Comparison of ENCODE assay signal across 2 cellular contexts in the genomic region with DNA sequence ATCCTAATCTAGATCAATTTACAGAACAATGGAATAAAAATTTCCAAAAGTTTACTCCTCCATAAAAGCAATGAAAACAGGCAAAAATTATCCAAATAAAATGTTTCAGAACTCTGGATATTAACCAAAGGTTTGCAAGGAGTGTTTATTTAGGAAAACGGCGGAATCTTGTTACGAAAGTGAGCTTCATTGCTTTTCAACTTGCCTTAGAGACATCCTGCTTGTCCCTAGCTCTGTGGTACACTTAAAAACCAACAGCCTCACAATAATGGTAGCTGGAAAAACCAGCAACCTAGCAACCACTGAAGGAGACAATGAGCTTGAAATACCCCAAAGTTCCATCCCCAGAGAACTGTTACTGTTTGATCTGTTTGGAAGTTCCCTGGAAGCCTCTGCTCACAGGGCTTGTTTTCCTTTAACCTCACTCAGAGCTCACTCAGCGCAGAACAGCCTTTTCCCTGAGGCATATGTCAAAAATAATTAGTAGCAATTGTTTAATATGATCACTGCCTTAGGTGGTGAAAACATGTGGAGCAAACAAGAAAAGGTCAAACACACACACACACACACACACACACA.
TF ChIP-seq lines count a peak whose summit lies in the region.

No MANE protein-coding gene starts in this region.

TF ChIP-seq in GM23338, 12 proteins besides CTCF, POLR2A, EP300 and RAD21 (continues in another document):
- TF ChIP-seq REST (IDR thresholded peaks at IDR 0.05; ENCODE audit: unreplicated experiment), result no peak
- no peak for TF ChIP-seq ZNF462 (CRISPR knock-in tag; IDR thresholded peaks at IDR 0.05)
- no peak for TF ChIP-seq ZNF114 (CRISPR knock-in tag; IDR thresholded peaks at IDR 0.05)
- TF ChIP-seq NANOG (IDR thresholded peaks at IDR 0.05; ENCODE audit: borderline replicate concordance), result no peak
- no peak for TF ChIP-seq CREB1 (CRISPR knock-in tag; IDR thresholded peaks at IDR 0.05; ENCODE audit: low read depth)
- TF ChIP-seq EZH2phosphoT487 (IDR thresholded peaks at IDR 0.05; ENCODE audit: unreplicated experiment), result no peak
- no peak for TF ChIP-seq ZNF331 (CRISPR knock-in tag; IDR thresholded peaks at IDR 0.05; ENCODE audit: low read depth)
- no peak for TF ChIP-seq ETS1 (IDR thresholded peaks at IDR 0.05)
- no peak for TF ChIP-seq JUNB (IDR thresholded peaks at IDR 0.05; ENCODE audit: unreplicated experiment)

TF ChIP-seq in WTC11, 78 proteins besides CTCF, POLR2A, EP300 and RAD21 (continued from another document):
- TF ChIP-seq, protein P1, sequence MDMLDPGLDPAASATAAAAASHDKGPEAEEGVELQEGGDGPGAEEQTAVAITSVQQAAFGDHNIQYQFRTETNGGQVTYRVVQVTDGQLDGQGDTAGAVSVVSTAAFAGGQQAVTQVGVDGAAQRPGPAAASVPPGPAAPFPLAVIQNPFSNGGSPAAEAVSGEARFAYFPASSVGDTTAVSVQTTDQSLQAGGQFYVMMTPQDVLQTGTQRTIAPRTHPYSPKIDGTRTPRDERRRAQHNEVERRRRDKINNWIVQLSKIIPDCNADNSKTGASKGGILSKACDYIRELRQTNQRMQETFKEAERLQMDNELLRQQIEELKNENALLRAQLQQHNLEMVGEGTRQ (CRISPR knock-in tag; IDR thresholded peaks at IDR 0.05), result no peak
- TF ChIP-seq, protein P2, sequence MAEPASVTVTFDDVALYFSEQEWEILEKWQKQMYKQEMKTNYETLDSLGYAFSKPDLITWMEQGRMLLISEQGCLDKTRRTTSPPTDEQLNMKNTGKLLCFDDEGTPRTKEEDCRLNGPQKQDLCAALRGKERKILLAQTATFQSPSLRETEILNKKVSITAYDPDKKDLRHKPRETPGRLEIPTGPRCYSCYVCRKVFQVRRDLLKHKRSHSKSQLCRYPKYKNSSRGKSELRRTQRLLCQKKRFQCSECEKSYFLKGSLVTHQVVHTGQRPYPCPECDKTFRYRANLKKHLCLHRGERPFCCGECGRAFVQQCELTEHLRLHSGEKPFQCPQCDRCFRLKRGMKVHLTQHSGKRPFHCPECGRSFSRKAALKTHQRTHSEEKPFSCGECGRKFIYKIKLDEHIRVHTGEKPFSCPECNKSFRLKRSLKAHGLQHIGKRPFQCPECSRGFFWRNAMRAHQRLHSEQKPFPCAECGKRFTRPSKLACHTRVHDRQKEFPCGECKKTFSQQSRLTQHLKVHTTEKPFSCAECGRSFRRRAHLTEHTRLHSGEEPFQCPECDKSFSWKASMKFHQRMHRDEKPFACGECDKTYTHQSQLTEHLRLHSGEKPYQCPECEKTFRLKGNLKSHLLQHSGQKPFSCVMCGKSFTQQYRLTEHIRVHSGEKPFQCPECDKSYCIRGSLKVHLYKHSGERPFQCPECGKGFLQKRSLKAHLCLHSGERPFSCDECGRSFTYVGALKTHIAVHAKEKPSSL (CRISPR knock-in tag; conservative IDR thresholded peaks at IDR 0.05), result no peak
- TF ChIP-seq GTF2I (CRISPR knock-in tag; conservative IDR thresholded peaks at IDR 0.05) (no peak), ATF1 (CRISPR knock-in tag; IDR thresholded peaks at IDR 0.05) (no peak), JUN (CRISPR knock-in tag; IDR thresholded peaks at IDR 0.05) (no peak), AR (CRISPR knock-in tag; IDR thresholded peaks at IDR 0.05) (no peak), FOXP4 (CRISPR knock-in tag; IDR thresholded peaks at IDR 0.05) (no peak), ZNF263 (CRISPR knock-in tag; IDR thresholded peaks at IDR 0.05; ENCODE audit: low read depth) (no peak), SMAD3 (CRISPR knock-in tag; IDR thresholded peaks at IDR 0.05; ENCODE audit: borderline replicate concordance) (no peak)
- TF ChIP-seq, protein P3, sequence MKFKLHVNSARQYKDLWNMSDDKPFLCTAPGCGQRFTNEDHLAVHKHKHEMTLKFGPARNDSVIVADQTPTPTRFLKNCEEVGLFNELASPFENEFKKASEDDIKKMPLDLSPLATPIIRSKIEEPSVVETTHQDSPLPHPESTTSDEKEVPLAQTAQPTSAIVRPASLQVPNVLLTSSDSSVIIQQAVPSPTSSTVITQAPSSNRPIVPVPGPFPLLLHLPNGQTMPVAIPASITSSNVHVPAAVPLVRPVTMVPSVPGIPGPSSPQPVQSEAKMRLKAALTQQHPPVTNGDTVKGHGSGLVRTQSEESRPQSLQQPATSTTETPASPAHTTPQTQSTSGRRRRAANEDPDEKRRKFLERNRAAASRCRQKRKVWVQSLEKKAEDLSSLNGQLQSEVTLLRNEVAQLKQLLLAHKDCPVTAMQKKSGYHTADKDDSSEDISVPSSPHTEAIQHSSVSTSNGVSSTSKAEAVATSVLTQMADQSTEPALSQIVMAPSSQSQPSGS (CRISPR knock-in tag; IDR thresholded peaks at IDR 0.05; ENCODE audit: borderline replicate concordance, low read depth), result no peak
- TF ChIP-seq, protein P4, sequence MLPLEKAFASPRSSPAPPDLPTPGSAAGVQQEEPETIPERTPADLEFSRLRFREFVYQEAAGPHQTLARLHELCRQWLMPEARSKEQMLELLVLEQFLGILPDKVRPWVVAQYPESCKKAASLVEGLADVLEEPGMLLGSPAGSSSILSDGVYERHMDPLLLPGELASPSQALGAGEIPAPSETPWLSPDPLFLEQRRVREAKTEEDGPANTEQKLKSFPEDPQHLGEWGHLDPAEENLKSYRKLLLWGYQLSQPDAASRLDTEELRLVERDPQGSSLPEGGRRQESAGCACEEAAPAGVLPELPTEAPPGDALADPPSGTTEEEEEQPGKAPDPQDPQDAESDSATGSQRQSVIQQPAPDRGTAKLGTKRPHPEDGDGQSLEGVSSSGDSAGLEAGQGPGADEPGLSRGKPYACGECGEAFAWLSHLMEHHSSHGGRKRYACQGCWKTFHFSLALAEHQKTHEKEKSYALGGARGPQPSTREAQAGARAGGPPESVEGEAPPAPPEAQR (CRISPR knock-in tag; IDR thresholded peaks at IDR 0.05), result no peak
- TF ChIP-seq, protein P5, sequence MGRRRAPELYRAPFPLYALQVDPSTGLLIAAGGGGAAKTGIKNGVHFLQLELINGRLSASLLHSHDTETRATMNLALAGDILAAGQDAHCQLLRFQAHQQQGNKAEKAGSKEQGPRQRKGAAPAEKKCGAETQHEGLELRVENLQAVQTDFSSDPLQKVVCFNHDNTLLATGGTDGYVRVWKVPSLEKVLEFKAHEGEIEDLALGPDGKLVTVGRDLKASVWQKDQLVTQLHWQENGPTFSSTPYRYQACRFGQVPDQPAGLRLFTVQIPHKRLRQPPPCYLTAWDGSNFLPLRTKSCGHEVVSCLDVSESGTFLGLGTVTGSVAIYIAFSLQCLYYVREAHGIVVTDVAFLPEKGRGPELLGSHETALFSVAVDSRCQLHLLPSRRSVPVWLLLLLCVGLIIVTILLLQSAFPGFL (CRISPR knock-in tag; IDR thresholded peaks at IDR 0.05; ENCODE audit: borderline replicate concordance), result no peak
TF ChIP-seq in WTC11: peak in this region for 0.
